1 cellular context compared by ENCODE assay signal in the genomic region with DNA sequence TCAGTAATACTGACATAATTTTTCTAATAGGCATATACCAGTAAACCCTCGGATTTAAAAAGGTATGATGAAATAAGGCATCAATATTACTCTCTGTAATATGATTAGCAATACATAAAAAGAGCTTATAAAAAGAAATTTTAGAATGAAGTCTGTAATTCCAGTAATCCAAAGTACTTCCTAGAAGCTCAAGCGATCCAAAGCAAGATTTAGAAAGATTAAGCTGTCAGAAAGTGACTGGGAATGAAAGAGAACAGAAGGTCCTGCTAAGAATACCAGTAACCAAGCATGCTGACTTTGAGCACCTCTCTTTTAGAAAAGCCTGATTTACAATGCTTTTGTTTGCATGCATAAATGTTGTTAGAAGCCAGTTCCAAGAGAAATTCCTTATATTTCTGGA.
TF ChIP-seq lines count a peak whose summit lies in the region.

No MANE protein-coding gene starts in this region.

TF ChIP-seq in GM23338, 12 proteins besides CTCF, POLR2A, EP300 and RAD21 (continued from another document):
- TF ChIP-seq, protein P1, sequence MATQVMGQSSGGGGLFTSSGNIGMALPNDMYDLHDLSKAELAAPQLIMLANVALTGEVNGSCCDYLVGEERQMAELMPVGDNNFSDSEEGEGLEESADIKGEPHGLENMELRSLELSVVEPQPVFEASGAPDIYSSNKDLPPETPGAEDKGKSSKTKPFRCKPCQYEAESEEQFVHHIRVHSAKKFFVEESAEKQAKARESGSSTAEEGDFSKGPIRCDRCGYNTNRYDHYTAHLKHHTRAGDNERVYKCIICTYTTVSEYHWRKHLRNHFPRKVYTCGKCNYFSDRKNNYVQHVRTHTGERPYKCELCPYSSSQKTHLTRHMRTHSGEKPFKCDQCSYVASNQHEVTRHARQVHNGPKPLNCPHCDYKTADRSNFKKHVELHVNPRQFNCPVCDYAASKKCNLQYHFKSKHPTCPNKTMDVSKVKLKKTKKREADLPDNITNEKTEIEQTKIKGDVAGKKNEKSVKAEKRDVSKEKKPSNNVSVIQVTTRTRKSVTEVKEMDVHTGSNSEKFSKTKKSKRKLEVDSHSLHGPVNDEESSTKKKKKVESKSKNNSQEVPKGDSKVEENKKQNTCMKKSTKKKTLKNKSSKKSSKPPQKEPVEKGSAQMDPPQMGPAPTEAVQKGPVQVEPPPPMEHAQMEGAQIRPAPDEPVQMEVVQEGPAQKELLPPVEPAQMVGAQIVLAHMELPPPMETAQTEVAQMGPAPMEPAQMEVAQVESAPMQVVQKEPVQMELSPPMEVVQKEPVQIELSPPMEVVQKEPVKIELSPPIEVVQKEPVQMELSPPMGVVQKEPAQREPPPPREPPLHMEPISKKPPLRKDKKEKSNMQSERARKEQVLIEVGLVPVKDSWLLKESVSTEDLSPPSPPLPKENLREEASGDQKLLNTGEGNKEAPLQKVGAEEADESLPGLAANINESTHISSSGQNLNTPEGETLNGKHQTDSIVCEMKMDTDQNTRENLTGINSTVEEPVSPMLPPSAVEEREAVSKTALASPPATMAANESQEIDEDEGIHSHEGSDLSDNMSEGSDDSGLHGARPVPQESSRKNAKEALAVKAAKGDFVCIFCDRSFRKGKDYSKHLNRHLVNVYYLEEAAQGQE (IDR thresholded peaks at IDR 0.05; ENCODE audit: unreplicated experiment): no peak
